In the genomic region with DNA sequence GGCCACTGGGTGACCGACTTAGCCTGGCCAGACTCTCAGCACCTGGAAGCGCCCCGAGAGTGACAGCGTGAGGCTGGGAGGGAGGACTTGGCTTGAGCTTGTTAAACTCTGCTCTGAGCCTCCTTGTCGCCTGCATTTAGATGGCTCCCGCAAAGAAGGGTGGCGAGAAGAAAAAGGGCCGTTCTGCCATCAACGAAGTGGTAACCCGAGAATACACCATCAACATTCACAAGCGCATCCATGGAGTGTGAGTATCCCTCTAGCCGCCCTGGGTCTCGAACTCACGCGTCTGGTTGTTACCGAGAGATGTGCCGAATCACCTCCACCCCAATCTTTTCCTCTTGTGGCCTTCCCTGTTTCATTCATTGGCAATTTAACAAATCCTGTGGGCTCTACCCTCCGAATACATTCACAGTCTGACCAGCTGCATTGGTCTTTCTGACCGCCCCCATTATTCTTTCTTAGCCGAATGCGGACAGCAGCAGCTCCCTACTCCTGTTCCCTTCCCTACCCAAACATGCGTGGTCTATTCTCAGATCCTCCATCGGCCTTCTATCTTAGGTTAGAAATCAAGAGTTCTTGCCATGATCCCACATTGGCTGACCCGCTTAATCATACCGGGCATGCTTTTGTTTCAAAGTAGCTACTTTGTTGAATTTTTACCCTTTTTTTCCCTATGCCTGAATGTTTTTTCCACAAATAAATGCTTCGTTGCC, we compare ENCODE assay signal across 8 cellular contexts. TPM values are rescaled to one million over a fixed set of nuclear protein-coding genes. Genes with fewer than 3 reads are reported as not detected.
DNase-seq lines count a peak whose midpoint lies in the region; TF ChIP-seq lines count a peak whose summit lies in the region.

No MANE protein-coding gene starts in this region.

- WGBS in esophagus squamous epithelium, 2 donors: 1 to 2% methylated on average over 20 to 21 of the region's 26 CpGs
- 0 to 2% (median 0%) methylated on average over 26 of the region's 26 CpGs for WGBS in ovary, 3 donors

- H3K4me2 ChIP-seq in SU-DHL-6 (ENCODE audit: low read depth, low read length, poor library complexity, severe bottlenecking): peak overlapping the region; percentile 61

- H3K27me3 Mint-ChIP-seq in activated naive CD4-positive, alpha-beta T cell treated with anti-CD3 and anti-CD28 coated beads, Interleukin-2, amount 50 U/mL, for 24 hours: no peaks in the 10 kb centered on the region

- no peak for TF ChIP-seq POLR2A in esophagus squamous epithelium (IDR thresholded peaks at IDR 0.05)
- no peak for TF ChIP-seq POLR2A in ovary (IDR thresholded peaks at IDR 0.05)

- H3K27me3 ChIP-seq in SU-DHL-6 (ENCODE audit: low read length): no peaks in the 10 kb centered on the region
- no peaks in the 10 kb centered on the region for H3K27me3 ChIP-seq in esophagus squamous epithelium
- no peaks in the 10 kb centered on the region for H3K27me3 ChIP-seq in ovary

- TF ChIP-seq CTCF in SU-DHL-6 (IDR thresholded peaks at IDR 0.05; ENCODE audit: insufficient read depth, low read length, poor library complexity, severe bottlenecking) (no peak), esophagus squamous epithelium (IDR thresholded peaks at IDR 0.05) (no peak), ovary (IDR thresholded peaks at IDR 0.05) (no peak)

- no peak for DNase-seq in activated naive CD4-positive, alpha-beta T cell (lab: John Stamatoyannopoulos, UW)
- DNase-seq in esophagus squamous epithelium (lab: John Stamatoyannopoulos, UW) (no peak), ovary (no peak), NCI-H510A treated with DMSO at 0.1 percent for 48 hours (lab: John Stamatoyannopoulos, UW) (no peak), NCI-H187 treated with DMSO at 0.1 percent for 48 hours (lab: John Stamatoyannopoulos, UW) (no peak)
- no peak for DNase-seq in effector CD8-positive, alpha-beta T cell (lab: John Stamatoyannopoulos, UW)

- H4K20me1 ChIP-seq in SU-DHL-6 (ENCODE audit: low read depth, low read length): no peaks in the 10 kb centered on the region; the same call in 1 of the 2 replicates

- peak overlapping the region; percentile 98 for H3K27ac Mint-ChIP-seq in activated naive CD4-positive, alpha-beta T cell treated with anti-CD3 and anti-CD28 coated beads, Interleukin-2, amount 50 U/mL, for 24 hours

- peak overlapping the region; percentile 97 for H3K4me3 Mint-ChIP-seq in activated naive CD4-positive, alpha-beta T cell treated with anti-CD3 and anti-CD28 coated beads, Interleukin-2, amount 50 U/mL, for 24 hours

- peak overlapping the region; percentile 59 for H3K27ac ChIP-seq in SU-DHL-6 (ENCODE audit: low read depth, low read length)
- peak overlapping the region; percentile 89 to 97 (median 93) for H3K27ac ChIP-seq in esophagus squamous epithelium
- peak overlapping the region; percentile 10 to 38 for H3K27ac ChIP-seq in ovary

- peak overlapping the region; percentile 76 for H3K9ac ChIP-seq in SU-DHL-6 (ENCODE audit: low read length)

- no peaks in the 10 kb centered on the region for H3K9me3 Mint-ChIP-seq in activated naive CD4-positive, alpha-beta T cell treated with anti-CD3 and anti-CD28 coated beads, Interleukin-2, amount 50 U/mL, for 24 hours

- H3K4me3 ChIP-seq in SU-DHL-6 (ENCODE audit: insufficient read depth, low read length, poor library complexity, severe bottlenecking): peak overlapping the region; percentile 84
- H3K4me3 ChIP-seq in esophagus squamous epithelium: peak overlapping the region; percentile 75 to 90 (median 84)
- H3K4me3 ChIP-seq in ovary: peak overlapping the region; percentile 58

- peaks cover 25% of the 10 kb centered on the region for H3K79me2 ChIP-seq in SU-DHL-6 (ENCODE audit: insufficient read depth, low read length)

- H3K9me3 ChIP-seq in SU-DHL-6 (ENCODE audit: insufficient read depth, low read length) (no peaks in the 10 kb centered on the region), esophagus squamous epithelium (no peaks in the 10 kb centered on the region), ovary (no peaks in the 10 kb centered on the region)

- no peak for TF ChIP-seq EP300 in ovary (IDR thresholded peaks at IDR 0.05)

- H3K4me1 Mint-ChIP-seq in activated naive CD4-positive, alpha-beta T cell treated with anti-CD3 and anti-CD28 coated beads, Interleukin-2, amount 50 U/mL, for 24 hours: peaks cover 48% of the 10 kb centered on the region

- no peaks in the 10 kb centered on the region for H3K9me2 ChIP-seq in SU-DHL-6 (replicated peaks; ENCODE audit: insufficient read depth, low read length)

- H3F3A ChIP-seq in SU-DHL-6 (ENCODE audit: insufficient read depth): peaks cover 15% of the 10 kb centered on the region

- H3K36me3 Mint-ChIP-seq in activated naive CD4-positive, alpha-beta T cell treated with anti-CD3 and anti-CD28 coated beads, Interleukin-2, amount 50 U/mL, for 24 hours: peaks cover 36% of the 10 kb centered on the region

- intact Hi-C loops in esophagus squamous epithelium (cut with DNase I) (no loop called here), ovary (cut with DNase I) (no loop called here)

- H3K36me3 ChIP-seq in SU-DHL-6 (ENCODE audit: low read length): peaks cover 41% of the 10 kb centered on the region
- peaks cover 24 to 46% (median 35%) of the 10 kb centered on the region in 3 donors for H3K36me3 ChIP-seq in esophagus squamous epithelium
- no peaks in the 10 kb centered on the region for H3K36me3 ChIP-seq in ovary

- H3K4me1 ChIP-seq in esophagus squamous epithelium (peaks cover 0 to 45% (median 29%) of the 10 kb centered on the region in 3 donors), ovary (ENCODE audit: insufficient read depth) (peaks cover 4% of the 10 kb centered on the region)

- H2AFZ ChIP-seq in SU-DHL-6 (ENCODE audit: low read depth, low read length, severe bottlenecking): peak overlapping the region; percentile 86

RNA-seq across cellular contexts. Expression of a gene that starts 0.6 kb away (rescaled TPM):
- total RNA-seq in esophagus squamous epithelium (1,000 to 10,000 TPM in 3 of 4 donors, 100 to 1,000 TPM in 1; 638 to 2,401 (median 1,440) TPM), ovary (1,000 to 10,000 TPM; 2,349 to 3,823 (median 3,072) TPM)
- over 10,000 TPM in 1 of 2 donors, 1,000 to 10,000 TPM in 1; 3,276 to 14,384 TPM for polyA plus RNA-seq in ovary

Comparison
In these comparisons a context has a peak if more than half of its experiments do, and no peak if none do; other contexts are left out.
1. H3K27ac ChIP-seq: peak in every context shown above with its lines; median percentile 93 in esophagus squamous epithelium; 59 in SU-DHL-6; 24 in ovary.